1 cellular context compared by ENCODE assay signal in the genomic region with DNA sequence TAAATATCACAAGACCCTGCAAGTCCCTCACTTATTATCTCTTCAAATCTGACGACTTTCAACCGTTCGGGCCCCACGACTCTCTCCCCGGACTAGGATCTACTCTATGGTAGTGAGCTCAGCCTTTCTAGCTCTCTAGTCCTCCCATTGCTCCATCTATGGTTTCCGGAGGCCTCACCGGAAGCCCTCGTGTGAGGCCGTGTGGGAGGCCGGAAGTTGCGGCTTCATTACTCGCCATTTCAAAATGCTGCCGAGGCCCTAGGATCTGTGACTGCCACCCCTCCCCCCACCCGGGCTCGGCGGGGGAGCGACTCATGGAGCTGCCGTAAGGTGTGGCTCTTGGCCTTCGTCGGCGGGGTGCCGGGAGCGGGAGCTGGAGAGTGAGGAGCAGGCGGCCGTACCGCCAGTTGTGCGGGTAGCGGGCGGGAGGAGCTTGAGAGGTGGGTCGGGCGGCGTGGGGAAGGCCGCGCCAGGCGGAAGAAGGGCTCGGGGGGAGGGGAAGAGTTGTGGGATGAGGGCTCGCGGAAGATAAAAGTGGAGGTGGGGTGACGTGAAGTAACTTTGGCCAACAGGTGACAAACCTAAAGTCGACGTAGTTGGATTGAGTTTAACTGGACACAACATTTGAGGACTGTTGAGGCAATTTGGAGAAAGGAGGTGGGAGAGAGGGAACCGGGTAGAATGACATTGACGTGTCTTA.
TF ChIP-seq lines count a peak whose summit lies in the region.

TSS of gene MDM4 (plus strand) at position 227 of the 700 bp plus-strand sequence. CDS start 9,113 bp downstream, outside the sequence.

TF ChIP-seq in K562, 482 proteins besides CTCF, POLR2A, EP300 and RAD21 (continued from another document and continues in another):
- TF ChIP-seq, protein P1, sequence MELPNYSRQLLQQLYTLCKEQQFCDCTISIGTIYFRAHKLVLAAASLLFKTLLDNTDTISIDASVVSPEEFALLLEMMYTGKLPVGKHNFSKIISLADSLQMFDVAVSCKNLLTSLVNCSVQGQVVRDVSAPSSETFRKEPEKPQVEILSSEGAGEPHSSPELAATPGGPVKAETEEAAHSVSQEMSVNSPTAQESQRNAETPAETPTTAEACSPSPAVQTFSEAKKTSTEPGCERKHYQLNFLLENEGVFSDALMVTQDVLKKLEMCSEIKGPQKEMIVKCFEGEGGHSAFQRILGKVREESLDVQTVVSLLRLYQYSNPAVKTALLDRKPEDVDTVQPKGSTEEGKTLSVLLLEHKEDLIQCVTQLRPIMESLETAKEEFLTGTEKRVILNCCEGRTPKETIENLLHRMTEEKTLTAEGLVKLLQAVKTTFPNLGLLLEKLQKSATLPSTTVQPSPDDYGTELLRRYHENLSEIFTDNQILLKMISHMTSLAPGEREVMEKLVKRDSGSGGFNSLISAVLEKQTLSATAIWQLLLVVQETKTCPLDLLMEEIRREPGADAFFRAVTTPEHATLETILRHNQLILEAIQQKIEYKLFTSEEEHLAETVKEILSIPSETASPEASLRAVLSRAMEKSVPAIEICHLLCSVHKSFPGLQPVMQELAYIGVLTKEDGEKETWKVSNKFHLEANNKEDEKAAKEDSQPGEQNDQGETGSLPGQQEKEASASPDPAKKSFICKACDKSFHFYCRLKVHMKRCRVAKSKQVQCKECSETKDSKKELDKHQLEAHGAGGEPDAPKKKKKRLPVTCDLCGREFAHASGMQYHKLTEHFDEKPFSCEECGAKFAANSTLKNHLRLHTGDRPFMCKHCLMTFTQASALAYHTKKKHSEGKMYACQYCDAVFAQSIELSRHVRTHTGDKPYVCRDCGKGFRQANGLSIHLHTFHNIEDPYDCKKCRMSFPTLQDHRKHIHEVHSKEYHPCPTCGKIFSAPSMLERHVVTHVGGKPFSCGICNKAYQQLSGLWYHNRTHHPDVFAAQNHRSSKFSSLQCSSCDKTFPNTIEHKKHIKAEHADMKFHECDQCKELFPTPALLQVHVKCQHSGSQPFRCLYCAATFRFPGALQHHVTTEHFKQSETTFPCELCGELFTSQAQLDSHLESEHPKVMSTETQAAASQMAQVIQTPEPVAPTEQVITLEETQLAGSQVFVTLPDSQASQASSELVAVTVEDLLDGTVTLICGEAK (IDR thresholded peaks at IDR 0.05), result peak; percentile 98
- TF ChIP-seq, protein P1 (CRISPR knock-in tag; IDR thresholded peaks at IDR 0.05), result 0 out of 2 replicates have a peak, but pooled peaks have one; percentile 18
- peak; percentile 99 for TF ChIP-seq ETV5 (CRISPR knock-in tag; IDR thresholded peaks at IDR 0.05; ENCODE audit: low read depth)
- peak in 2 of 3 experiments; percentile 72 to 94; a peak in 5 of 6 replicates for TF ChIP-seq ZBTB11 (CRISPR knock-in tag; IDR thresholded peaks at IDR 0.05)
- TF ChIP-seq, protein P2, sequence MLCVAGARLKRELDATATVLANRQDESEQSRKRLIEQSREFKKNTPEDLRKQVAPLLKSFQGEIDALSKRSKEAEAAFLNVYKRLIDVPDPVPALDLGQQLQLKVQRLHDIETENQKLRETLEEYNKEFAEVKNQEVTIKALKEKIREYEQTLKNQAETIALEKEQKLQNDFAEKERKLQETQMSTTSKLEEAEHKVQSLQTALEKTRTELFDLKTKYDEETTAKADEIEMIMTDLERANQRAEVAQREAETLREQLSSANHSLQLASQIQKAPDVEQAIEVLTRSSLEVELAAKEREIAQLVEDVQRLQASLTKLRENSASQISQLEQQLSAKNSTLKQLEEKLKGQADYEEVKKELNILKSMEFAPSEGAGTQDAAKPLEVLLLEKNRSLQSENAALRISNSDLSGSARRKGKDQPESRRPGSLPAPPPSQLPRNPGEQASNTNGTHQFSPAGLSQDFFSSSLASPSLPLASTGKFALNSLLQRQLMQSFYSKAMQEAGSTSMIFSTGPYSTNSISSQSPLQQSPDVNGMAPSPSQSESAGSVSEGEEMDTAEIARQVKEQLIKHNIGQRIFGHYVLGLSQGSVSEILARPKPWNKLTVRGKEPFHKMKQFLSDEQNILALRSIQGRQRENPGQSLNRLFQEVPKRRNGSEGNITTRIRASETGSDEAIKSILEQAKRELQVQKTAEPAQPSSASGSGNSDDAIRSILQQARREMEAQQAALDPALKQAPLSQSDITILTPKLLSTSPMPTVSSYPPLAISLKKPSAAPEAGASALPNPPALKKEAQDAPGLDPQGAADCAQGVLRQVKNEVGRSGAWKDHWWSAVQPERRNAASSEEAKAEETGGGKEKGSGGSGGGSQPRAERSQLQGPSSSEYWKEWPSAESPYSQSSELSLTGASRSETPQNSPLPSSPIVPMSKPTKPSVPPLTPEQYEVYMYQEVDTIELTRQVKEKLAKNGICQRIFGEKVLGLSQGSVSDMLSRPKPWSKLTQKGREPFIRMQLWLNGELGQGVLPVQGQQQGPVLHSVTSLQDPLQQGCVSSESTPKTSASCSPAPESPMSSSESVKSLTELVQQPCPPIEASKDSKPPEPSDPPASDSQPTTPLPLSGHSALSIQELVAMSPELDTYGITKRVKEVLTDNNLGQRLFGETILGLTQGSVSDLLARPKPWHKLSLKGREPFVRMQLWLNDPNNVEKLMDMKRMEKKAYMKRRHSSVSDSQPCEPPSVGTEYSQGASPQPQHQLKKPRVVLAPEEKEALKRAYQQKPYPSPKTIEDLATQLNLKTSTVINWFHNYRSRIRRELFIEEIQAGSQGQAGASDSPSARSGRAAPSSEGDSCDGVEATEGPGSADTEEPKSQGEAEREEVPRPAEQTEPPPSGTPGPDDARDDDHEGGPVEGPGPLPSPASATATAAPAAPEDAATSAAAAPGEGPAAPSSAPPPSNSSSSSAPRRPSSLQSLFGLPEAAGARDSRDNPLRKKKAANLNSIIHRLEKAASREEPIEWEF (CRISPR knock-in tag; IDR thresholded peaks at IDR 0.05), result no peak
- peak; percentile 96 for TF ChIP-seq NKRF (IDR thresholded peaks at IDR 0.05; ENCODE audit: borderline replicate concordance)
- TF ChIP-seq BRD4 (IDR thresholded peaks at IDR 0.05), result peak; percentile 100
- TF ChIP-seq RBM22 (IDR thresholded peaks at IDR 0.05; ENCODE audit: low read depth, low read length, poor library complexity, severe bottlenecking), result peak; percentile 90
- TF ChIP-seq TAF7 (tag; IDR thresholded peaks at IDR 0.05), result peak; percentile 85
- peak in 1 of 2 experiments; percentile 71; a peak in 1 of 4 replicates for TF ChIP-seq SRF (CRISPR knock-in tag; IDR thresholded peaks at IDR 0.05)
- 0 out of 2 replicates have a peak, but pooled peaks have one; percentile 57 for TF ChIP-seq ZNF830 (CRISPR knock-in tag; IDR thresholded peaks at IDR 0.05)
- peak; percentile 10 to 87; a peak in 1 of 4 replicates for TF ChIP-seq TEAD1 (CRISPR knock-in tag; IDR thresholded peaks at IDR 0.05)
- peak; percentile 89 for TF ChIP-seq GATAD2A (IDR thresholded peaks at IDR 0.05)
- no peak for TF ChIP-seq RBM34 (IDR thresholded peaks at IDR 0.05; ENCODE audit: borderline replicate concordance, insufficient read depth, low read length)
- no peak for TF ChIP-seq ZNF586 (CRISPR knock-in tag; conservative IDR thresholded peaks at IDR 0.05)
- peak; percentile 99; the same call in 1 of the 2 replicates for TF ChIP-seq KAT7 (CRISPR knock-in tag; IDR thresholded peaks at IDR 0.05; ENCODE audit: borderline replicate concordance)
- peak; percentile 83; the same call in 1 of the 2 replicates for TF ChIP-seq LARP7 (IDR thresholded peaks at IDR 0.05)
- peak; percentile 96 for TF ChIP-seq ARID4B (CRISPR knock-in tag; IDR thresholded peaks at IDR 0.05)
- 0 out of 4 replicates have a peak, but pooled peaks of 1 of the 2 experiments have one; percentile 58 for TF ChIP-seq ETV6 (IDR thresholded peaks at IDR 0.05; ENCODE audit: borderline replicate concordance in 1 of 2, low read depth in 2 of 2, low read length in 1 of 2)
- 0 out of 2 replicates have a peak, but pooled peaks have one; percentile 13 for TF ChIP-seq ETV6 (CRISPR knock-in tag; IDR thresholded peaks at IDR 0.05; ENCODE audit: borderline replicate concordance)
- peak; percentile 84; the same call in 1 of the 2 replicates for TF ChIP-seq GATA2 (CRISPR knock-in tag; IDR thresholded peaks at IDR 0.05)
